ENCODE assay signal across 28 cellular contexts in genomic region chr7:84663224-84663623, GRCh38.
A peak's percentile ranks its signal among the peaks of the same experiment; 100 is the strongest.
DNase-seq lines count a peak whose midpoint lies in the region; ATAC-seq, FAIRE-seq and TF ChIP-seq lines count a peak whose summit lies in the region.
"Had no signal": no experiment of that assay in that cellular context is flagged by ENCODE, and none has a peak within 500 bp of the region (broad histone marks: within the 10 kb centered on the region; RNA-seq: fewer than 3 reads in every experiment).

No MANE protein-coding gene starts in this region.

- H3K4me2 ChIP-seq in PC-3 (ENCODE audit: low read length) (no peak overlapping the region), smooth muscle cell (no peak overlapping the region), OCI-LY7 (ENCODE audit: low read length) (no peak overlapping the region)

- H3K27ac ChIP-seq in PC-3 (ENCODE audit: low read length) (no peak overlapping the region), smooth muscle cell (ENCODE audit: low read depth) (no peak overlapping the region), ascending aorta (no peak overlapping the region), OCI-LY7 (ENCODE audit: low read depth, low read length, poor library complexity, severe bottlenecking) (no peak overlapping the region)
- H3K27ac ChIP-seq: C4-2B, epithelial cell of prostate, left lung, ovary, testis had no signal

- H3K9ac ChIP-seq in PC-3 (ENCODE audit: low read length) (no peak overlapping the region), smooth muscle cell (ENCODE audit: low read depth) (no peak overlapping the region)

- peaks cover 9% of the 10 kb centered on the region for H3K4me1 ChIP-seq in PC-3 (ENCODE audit: insufficient read depth, low read length)
- no peaks in the 10 kb centered on the region for H3K4me1 ChIP-seq in smooth muscle cell (ENCODE audit: low read depth)
- no peaks in the 10 kb centered on the region for H3K4me1 ChIP-seq in ascending aorta
- H3K4me1 ChIP-seq in OCI-LY7 (ENCODE audit: insufficient read depth, low read length, poor library complexity, severe bottlenecking): no peaks in the 10 kb centered on the region
- H3K4me1 ChIP-seq: left lung, testis had no signal

- H3K9me2 ChIP-seq in PC-3 (replicated peaks; ENCODE audit: low read length): no peaks in the 10 kb centered on the region; the same call in 1 of the 2 replicates
- H3K9me2 ChIP-seq in OCI-LY7 (ENCODE audit: insufficient read depth, low read length): no peaks in the 10 kb centered on the region

- H4K20me1 ChIP-seq in PC-3 (ENCODE audit: low read length): no peaks in the 10 kb centered on the region
- H4K20me1 ChIP-seq in smooth muscle cell (ENCODE audit: low read depth): no peaks in the 10 kb centered on the region
- no peaks in the 10 kb centered on the region for H4K20me1 ChIP-seq in OCI-LY7 (ENCODE audit: insufficient read depth, low read length)

- CTCF ChIA-PET in PC-3 (lab: Charles Lee) (no interaction called here), OCI-LY7 (lab: Charles Lee; ENCODE audit: unreplicated experiment) (no interaction called here)

- in situ Hi-C loops in G401 (cut with HindIII; ENCODE audit: low sequenced_read_pairs): no loop called here

- H3K27me3 ChIP-seq in PC-3 (ENCODE audit: low read length) (no peaks in the 10 kb centered on the region), smooth muscle cell (ENCODE audit: low read depth) (no peaks in the 10 kb centered on the region), ascending aorta (no peaks in the 10 kb centered on the region)
- H3K27me3 ChIP-seq: left lung, ovary, testis had no signal

- H3K36me3 ChIP-seq in PC-3 (ENCODE audit: low read depth, low read length) (no peaks in the 10 kb centered on the region), smooth muscle cell (ENCODE audit: low read depth) (no peaks in the 10 kb centered on the region), ascending aorta (no peaks in the 10 kb centered on the region), OCI-LY7 (ENCODE audit: insufficient read depth, low read length) (no peaks in the 10 kb centered on the region)
- H3K36me3 ChIP-seq: left lung, ovary had no signal

- ATAC-seq in PC-3: peak; percentile 62
- ATAC-seq: left lung, natural killer cell had no signal

- H3K4me3 ChIP-seq in PC-3 (ENCODE audit: low read length) (no peak overlapping the region), fibroblast of mammary gland (ENCODE audit: control insufficient read depth, low read depth, low read length) (no peak overlapping the region), smooth muscle cell (no peak overlapping the region), ascending aorta (peak overlapping the region in 1 of 2 donors; percentile 40), OCI-LY7 (ENCODE audit: low read depth, low read length, poor library complexity, severe bottlenecking) (no peak overlapping the region)
- H3K4me3 ChIP-seq: left lung, ovary, testis had no signal

- H3F3A ChIP-seq in PC-3 (ENCODE audit: low read length, unreplicated experiment) (no peaks in the 10 kb centered on the region), smooth muscle cell (ENCODE audit: low read depth) (peaks cover 10% of the 10 kb centered on the region)

- no peak for DNase-seq in H54 (ENCODE audit: insufficient read length, low spot score)
- peak; percentile 43 for DNase-seq in PC-3
- peak; percentile 10 for DNase-seq in fibroblast of mammary gland (ENCODE audit: low read depth)
- DNase-seq in smooth muscle cell (lab: John Stamatoyannopoulos, UW; ENCODE audit: unreplicated experiment): no peak
- no peak for DNase-seq in ascending aorta (ENCODE audit: low spot score in 2 of 2)
- no peak for DNase-seq in OCI-LY7 (ENCODE audit: low spot score)
- DNase-seq in G401 (ENCODE audit: low spot score): no peak
- DNase-seq: activated B cell treated with CpG ODN at 0.5 μM for 24 hours; activated CD4-positive, alpha-beta T cell treated with anti-CD3 and anti-CD28 coated beads, Interleukin-2, amount 50 U/mL, for 4 hours; foreskin melanocyte; GOT3; immature natural killer cell; Karpas-422; left lung; MV-4-11; natural killer cell; NCI-H2171; NCI-H524; ovary; retina; Right ventricle myocardium superior; stimulated activated CD4-positive, alpha-beta T cell treated with anti-CD3 and anti-CD28 coated beads, Interleukin-4, amount 100 ng/mL, for 4 hours; stimulated activated naive CD4-positive, alpha-beta T cell; SW 1271; T1000; testis had no signal

- TF ChIP-seq POLR2A in H54 (IDR thresholded peaks at IDR 0.05; ENCODE audit: low read depth, low read length): no peak

- intact Hi-C loops in PC-3 (cut with micrococcal nuclease): loop anchor here (2.0 kb wide), 1 partner anchor 46 kb away; no protein-coding TSS in a partner anchor
- intact Hi-C loops in ascending aorta (cut with DNase I): no loop called here
- intact Hi-C loops in OCI-LY7 (cut with micrococcal nuclease; ENCODE audit: unreplicated experiment): no loop called here

- FAIRE-seq in H54 (lab: Jason Lieb, UNC): peak; percentile 83

- no peak overlapping the region for H2AFZ ChIP-seq in PC-3 (ENCODE audit: low read length)
- H2AFZ ChIP-seq in smooth muscle cell (ENCODE audit: low read depth): peak overlapping the region; percentile 10
- H2AFZ ChIP-seq in OCI-LY7 (ENCODE audit: low read length): no peak overlapping the region

- POLR2A ChIA-PET in PC-3 (lab: Charles Lee; ENCODE audit: unreplicated experiment) (no interaction called here), OCI-LY7 (lab: Charles Lee) (no interaction called here)

- 96% methylated on average over 1 of the region's 1 CpG for whole genome bisulfite sequencing in smooth muscle cell (ENCODE audit: low lambda C conversion rate)

- no peaks in the 10 kb centered on the region for H3K79me2 ChIP-seq in PC-3 (ENCODE audit: low read length)
- H3K79me2 ChIP-seq in smooth muscle cell (ENCODE audit: low read depth): no peaks in the 10 kb centered on the region
- no peaks in the 10 kb centered on the region for H3K79me2 ChIP-seq in OCI-LY7 (ENCODE audit: insufficient read depth, low read depth, low read length)

- no TSS peak for BruUV-seq in PC-3 (replicated peaks; lab: Mats Ljungman, UMichigan)
- BruUV-seq in OCI-LY7 (replicated peaks; lab: Mats Ljungman, UMichigan): no TSS peak

- no peaks in the 10 kb centered on the region for H3K9me3 ChIP-seq in PC-3 (ENCODE audit: low read length)
- H3K9me3 ChIP-seq in smooth muscle cell (replicated peaks; ENCODE audit: low read depth): no peaks in the 10 kb centered on the region
- H3K9me3 ChIP-seq in ascending aorta: no peaks in the 10 kb centered on the region
- H3K9me3 ChIP-seq in OCI-LY7 (ENCODE audit: low read length): no peaks in the 10 kb centered on the region
- H3K9me3 ChIP-seq: left lung, ovary, testis had no signal

- no peak for TF ChIP-seq CTCF in PC-3 (conservative IDR thresholded peaks at IDR 0.05; ENCODE audit: low read depth, low read length)
- no peak for TF ChIP-seq CTCF in fibroblast of mammary gland (conservative IDR thresholded peaks at IDR 0.05; ENCODE audit: control insufficient read depth, insufficient read depth, low read depth, low read length)
- no peak for TF ChIP-seq CTCF in smooth muscle cell (IDR thresholded peaks at IDR 0.05; ENCODE audit: borderline replicate concordance, insufficient read depth, poor library complexity, severe bottlenecking)
- no peak for TF ChIP-seq CTCF in ascending aorta (IDR thresholded peaks at IDR 0.05)
- no peak for TF ChIP-seq CTCF in OCI-LY7 (conservative IDR thresholded peaks at IDR 0.05; ENCODE audit: low read length)

Comparison
In these comparisons a context has a peak if more than half of its experiments do, and no peak if none do; other contexts are left out.
1. DNase-seq: peak in PC-3 (single experiment) and fibroblast of mammary gland (single experiment); none in H54 (single experiment), smooth muscle cell (single experiment), ascending aorta (0 of 2), OCI-LY7 (single experiment) and G401 (single experiment).